ENCODE assay signal across 30 cellular contexts in genomic region chr10:63595072-63595471, GRCh38.
DNase-seq lines count a peak whose midpoint lies in the region; ATAC-seq and TF ChIP-seq lines count a peak whose summit lies in the region.
"Had no signal": no experiment of that assay in that cellular context is flagged by ENCODE, and none has a peak within 500 bp of the region (broad histone marks: within the 10 kb centered on the region; RNA-seq: fewer than 3 reads in every experiment).

No MANE protein-coding gene starts in this region.

- no peak overlapping the region for H2BK5ac ChIP-seq in trophoblast cell (ENCODE audit: low read depth, low read length, poor library complexity)

- intact Hi-C loops in head of caudate nucleus (cut with DNase I) (no loop called here), psoas muscle (cut with DNase I) (no loop called here)
- intact Hi-C loops in activated CD4-positive, alpha-beta memory T cell treated with anti-CD3 and anti-CD28 coated beads for 36 hours (cut with micrococcal nuclease) = no loop called here

- peak in 3 of 4 donors; percentile 32 to 50 (median 35) for ATAC-seq in psoas muscle
- ATAC-seq: activated CD4-positive, CD25-positive, alpha-beta regulatory T cell treated with anti-CD3 and anti-CD28 coated beads, Interleukin-2, amount 50 U/mL, for 24 hours; activated T-helper 17 cell treated with anti-CD3 and anti-CD28 coated beads, Interleukin-2, amount 50 U/mL, for 72 hours; effector memory CD8-positive, alpha-beta T cell; K562 had no signal

- no peak overlapping the region for H2AK5ac ChIP-seq in trophoblast cell (ENCODE audit: low read length)

- no peaks in the 10 kb centered on the region for H3K79me2 ChIP-seq in trophoblast cell (ENCODE audit: control insufficient read depth, insufficient read depth, low read length, poor library complexity)

- no peak overlapping the region for H2AFZ ChIP-seq in trophoblast cell (ENCODE audit: insufficient read depth, low read length, poor library complexity)

- peaks cover 5% of the 10 kb centered on the region for H3K4me1 Mint-ChIP-seq in activated CD4-positive, alpha-beta memory T cell treated with anti-CD3 and anti-CD28 coated beads for 36 hours (ENCODE audit: low read depth)
- H3K4me1 Mint-ChIP-seq: activated naive CD4-positive, alpha-beta T cell treated with anti-CD3 and anti-CD28 coated beads, Interleukin-2, amount 50 U/mL, for 24 hours; H9 had no signal

- H3K27me3 Mint-ChIP-seq in activated CD4-positive, alpha-beta memory T cell treated with anti-CD3 and anti-CD28 coated beads for 36 hours = no peaks in the 10 kb centered on the region
- H3K27me3 Mint-ChIP-seq: activated CD4-positive, alpha-beta memory T cell treated with anti-CD3 and anti-CD28 coated beads, Interleukin-2, amount 10 ng/mL, durations not matched to agents 7 days and 5 days; activated naive CD4-positive, alpha-beta T cell treated with anti-CD3 and anti-CD28 coated beads, Interleukin-2, amount 50 U/mL, for 24 hours; activated T-helper 17 cell treated with anti-CD3 and anti-CD28 coated beads, Interleukin-2, amount 50 U/mL, for 72 hours; effector memory CD8-positive, alpha-beta T cell; stimulated activated naive CD8-positive, alpha-beta T cell treated with anti-CD3 and anti-CD28 coated beads, Interleukin-15, Interleukin-2, amounts not matched to agents 100 ng/mL and 50 ng/mL, for 24 hours had no signal

- no peaks in the 10 kb centered on the region for H3K9me3 ChIP-seq in psoas muscle
- H3K9me3 ChIP-seq in trophoblast cell (ENCODE audit: insufficient read depth, low read depth, low read length) = no peaks in the 10 kb centered on the region
- H3K9me3 ChIP-seq: BLaER1 treated with 17β-estradiol and CSF1 and Interleukin-3, amounts not matched to agents 10 nM and 100 nM; colonic mucosa; esophagus muscularis mucosa; MG63; tibial nerve had no signal

- no peak overlapping the region for H3K14ac ChIP-seq in trophoblast cell (ENCODE audit: low read length)

- H3K4me3 ChIP-seq in psoas muscle = no peak overlapping the region
- H3K4me3 ChIP-seq in trophoblast cell (ENCODE audit: low read depth, low read length) = no peak overlapping the region
- H3K4me3 ChIP-seq: BLaER1 treated with 17β-estradiol and CSF1 and Interleukin-3, amounts not matched to agents 10 nM and 100 nM; colonic mucosa; esophagus muscularis mucosa; K562; MG63; SK-N-MC; tibial nerve had no signal

- in situ Hi-C loops in G401 (cut with HindIII; ENCODE audit: low sequenced_read_pairs) = no loop called here

- no peaks in the 10 kb centered on the region for H3K9me3 Mint-ChIP-seq in activated CD4-positive, alpha-beta memory T cell treated with anti-CD3 and anti-CD28 coated beads for 36 hours
- H3K9me3 Mint-ChIP-seq: activated CD4-positive, alpha-beta memory T cell treated with anti-CD3 and anti-CD28 coated beads, Interleukin-2, amount 10 ng/mL, durations not matched to agents 7 days and 5 days; activated naive CD4-positive, alpha-beta T cell treated with anti-CD3 and anti-CD28 coated beads, Interleukin-2, amount 50 U/mL, for 24 hours; activated T-helper 17 cell treated with anti-CD3 and anti-CD28 coated beads, Interleukin-2, amount 50 U/mL, for 72 hours; effector memory CD8-positive, alpha-beta T cell; H9; stimulated activated naive CD8-positive, alpha-beta T cell treated with anti-CD3 and anti-CD28 coated beads, Interleukin-15, Interleukin-2, amounts not matched to agents 100 ng/mL and 50 ng/mL, for 24 hours had no signal

- H3K36me3 ChIP-seq in psoas muscle (ENCODE audit: insufficient read depth in 1 of 2, low read depth in 1 of 2) (peaks cover 0 to 23% of the 10 kb centered on the region in 2 donors), trophoblast cell (ENCODE audit: control insufficient read depth in 1 of 2, insufficient read depth in 2 of 2, low read length in 2 of 2) (peaks cover 5 to 7% of the 10 kb centered on the region in 2 experiments)
- H3K36me3 ChIP-seq: colonic mucosa had no signal

- no peak overlapping the region for H3K9ac ChIP-seq in trophoblast cell (ENCODE audit: low read length)
- H3K9ac ChIP-seq: BLaER1 treated with 17β-estradiol and CSF1 and Interleukin-3, amounts not matched to agents 10 nM and 100 nM had no signal

- CTCF ChIA-PET in activated CD4-positive, alpha-beta memory T cell treated with anti-CD3 and anti-CD28 coated beads for 36 hours (lab: Charles Lee) = no interaction called here

- H3K27ac ChIP-seq in caudate nucleus (ENCODE audit: low read depth, low read length) (no peak overlapping the region), psoas muscle (no peak overlapping the region), trophoblast cell (ENCODE audit: low read depth, low read length) (no peak overlapping the region)
- H3K27ac ChIP-seq: BLaER1 treated with 17β-estradiol and CSF1 and Interleukin-3, amounts not matched to agents 10 nM and 100 nM; colonic mucosa; esophagus muscularis mucosa; SK-N-MC; tibial nerve had no signal

- no peak overlapping the region for H4K91ac ChIP-seq in trophoblast cell (ENCODE audit: low read depth, low read length)

- H3K23ac ChIP-seq in trophoblast cell (ENCODE audit: low read length) = no peak overlapping the region

- H4K8ac ChIP-seq in trophoblast cell (ENCODE audit: low read depth, low read length) = no peak overlapping the region

- 44 to 60% (median 56%) methylated on average over 3 of the region's 3 CpGs for WGBS in psoas muscle, 3 donors
- no CpG with 5 or more reads among the region's 3 CpGs for WGBS in trophoblast cell (ENCODE audit: extremely low coverage, insufficient coverage, insufficient read length)

- peaks cover 4% of the 10 kb centered on the region for H3K4me1 ChIP-seq in psoas muscle
- no peaks in the 10 kb centered on the region for H3K4me1 ChIP-seq in trophoblast cell (ENCODE audit: control insufficient read depth in 1 of 2, insufficient read depth in 2 of 2, low read length in 2 of 2)
- H3K4me1 ChIP-seq: colonic mucosa had no signal

- no peak overlapping the region for H2BK120ac ChIP-seq in trophoblast cell (ENCODE audit: insufficient read depth, low read length, poor library complexity)

- no peak overlapping the region for H3K4me3 Mint-ChIP-seq in activated CD4-positive, alpha-beta memory T cell treated with anti-CD3 and anti-CD28 coated beads for 36 hours
- H3K4me3 Mint-ChIP-seq: activated CD4-positive, alpha-beta memory T cell treated with anti-CD3 and anti-CD28 coated beads, Interleukin-2, amount 10 ng/mL, durations not matched to agents 7 days and 5 days; activated naive CD4-positive, alpha-beta T cell treated with anti-CD3 and anti-CD28 coated beads, Interleukin-2, amount 50 U/mL, for 24 hours; activated T-helper 17 cell treated with anti-CD3 and anti-CD28 coated beads, Interleukin-2, amount 50 U/mL, for 72 hours; effector memory CD8-positive, alpha-beta T cell; H9; stimulated activated naive CD8-positive, alpha-beta T cell treated with anti-CD3 and anti-CD28 coated beads, Interleukin-15, Interleukin-2, amounts not matched to agents 100 ng/mL and 50 ng/mL, for 24 hours had no signal

- TF ChIP-seq CTCF in psoas muscle (IDR thresholded peaks at IDR 0.05) = peak; percentile 16

- H3K27ac Mint-ChIP-seq in activated CD4-positive, alpha-beta memory T cell treated with anti-CD3 and anti-CD28 coated beads for 36 hours = no peak overlapping the region
- H3K27ac Mint-ChIP-seq: activated CD4-positive, alpha-beta memory T cell treated with anti-CD3 and anti-CD28 coated beads, Interleukin-2, amount 10 ng/mL, durations not matched to agents 7 days and 5 days; activated naive CD4-positive, alpha-beta T cell treated with anti-CD3 and anti-CD28 coated beads, Interleukin-2, amount 50 U/mL, for 24 hours; activated T-helper 17 cell treated with anti-CD3 and anti-CD28 coated beads, Interleukin-2, amount 50 U/mL, for 72 hours; stimulated activated naive CD8-positive, alpha-beta T cell treated with anti-CD3 and anti-CD28 coated beads, Interleukin-15, Interleukin-2, amounts not matched to agents 100 ng/mL and 50 ng/mL, for 24 hours had no signal

- peaks cover 22% of the 10 kb centered on the region for H3K36me3 Mint-ChIP-seq in activated CD4-positive, alpha-beta memory T cell treated with anti-CD3 and anti-CD28 coated beads for 36 hours

- H3K79me1 ChIP-seq in trophoblast cell (ENCODE audit: low read length) = no peaks in the 10 kb centered on the region

- no peak overlapping the region for H3K4ac ChIP-seq in trophoblast cell (ENCODE audit: low read depth, low read length)

- POLR2A ChIA-PET in activated CD4-positive, alpha-beta memory T cell treated with anti-CD3 and anti-CD28 coated beads for 36 hours (lab: Charles Lee) = no interaction called here

- no peak overlapping the region for H2BK12ac ChIP-seq in trophoblast cell (ENCODE audit: low read length)

- DNase-seq in G401 (ENCODE audit: low spot score) = peak; percentile 29
- DNase-seq in caudate nucleus (lab: John Stamatoyannopoulos, UW) = peak in 33 of 61 donors; percentile 4 to 84 (median 30)
- DNase-seq in head of caudate nucleus = peak in 40 of 42 donors; percentile 24 to 86 (median 58)
- DNase-seq in psoas muscle = no peak
- no peak for DNase-seq in activated CD4-positive, alpha-beta memory T cell treated with anti-CD3 and anti-CD28 coated beads for 36 hours
- no peak for DNase-seq in trophoblast cell
- no peak for DNase-seq in middle frontal gyrus (ENCODE audit: extremely low spot score, low spot score)
- no peak for DNase-seq in NCI-H1105 (lab: John Stamatoyannopoulos, UW)
- DNase-seq: activated CD4-positive, alpha-beta memory T cell treated with anti-CD3 and anti-CD28 coated beads, Interleukin-2, amount 10 ng/mL, durations not matched to agents 7 days and 5 days; activated CD8-positive, alpha-beta memory T cell treated with anti-CD3 and anti-CD28 coated beads, Interleukin-2, amount 50 U/mL, for 48 hours; amygdala; colonic mucosa; COR-L47; effector memory CD8-positive, alpha-beta T cell; GDM1; H9; MG63; NCI-H1417 treated with DMSO at 0.1 percent for 48 hours; NCI-H2081 treated with DMSO at 0.1 percent for 48 hours; NCI-H226; NCI-H69 had no signal

- no peak overlapping the region for H3K4me2 ChIP-seq in trophoblast cell (ENCODE audit: low read length)

- no peak overlapping the region for H3K18ac ChIP-seq in trophoblast cell (ENCODE audit: low read length)

- no peaks in the 10 kb centered on the region for H3K27me3 ChIP-seq in psoas muscle (ENCODE audit: insufficient read depth in 3 of 3, low read length in 2 of 3)
- no peaks in the 10 kb centered on the region for H3K27me3 ChIP-seq in trophoblast cell (ENCODE audit: insufficient read depth, low read length)
- H3K27me3 ChIP-seq: BLaER1 treated with 17β-estradiol and CSF1 and Interleukin-3, amounts not matched to agents 10 nM and 100 nM; colonic mucosa; esophagus muscularis mucosa; MG63; tibial nerve had no signal

- H4K12ac ChIP-seq in trophoblast cell (ENCODE audit: low read depth, low read length) = no peak overlapping the region

Comparison
In these comparisons a context has a peak if more than half of its experiments do, and no peak if none do; other contexts are left out.
1. DNase-seq: peak in G401 (single experiment), caudate nucleus (33 of 61) and head of caudate nucleus (40 of 42); none in psoas muscle (0 of 2), activated CD4-positive, alpha-beta memory T cell treated with anti-CD3 and anti-CD28 coated beads for 36 hours (single experiment), trophoblast cell (0 of 2), middle frontal gyrus (single experiment) and NCI-H1105 (single experiment).